ENCODE assay signal across 18 cellular contexts in the genomic region with DNA sequence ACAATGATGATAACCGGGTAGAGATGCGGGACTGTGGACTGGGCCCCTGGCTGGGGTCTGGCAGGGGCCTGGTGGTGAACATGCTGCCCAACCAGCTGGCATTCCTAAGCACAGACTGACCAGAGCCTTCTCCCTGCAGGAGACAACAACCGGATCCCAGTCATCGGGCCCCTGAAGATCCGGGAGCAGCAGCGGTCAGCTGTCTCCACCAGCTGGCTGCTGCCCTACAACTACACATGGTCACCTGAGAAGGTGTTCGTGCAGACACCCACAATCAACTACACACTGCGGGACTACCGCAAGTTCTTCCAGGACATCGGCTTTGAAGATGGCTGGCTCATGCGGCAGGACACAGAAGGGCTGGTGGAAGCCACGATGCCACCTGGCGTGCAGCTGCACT. TPM values are rescaled to one million over a fixed set of nuclear protein-coding genes. Genes with fewer than 3 reads are reported as not detected.
DNase-seq lines count a peak whose midpoint lies in the region; ATAC-seq and TF ChIP-seq lines count a peak whose summit lies in the region.
"Had no signal": no experiment of that assay in that cellular context is flagged by ENCODE, and none has a peak within 500 bp of the region (broad histone marks: within the 10 kb centered on the region; RNA-seq: fewer than 3 reads in every experiment).

No MANE protein-coding gene starts in this region.

- H4K20me1 ChIP-seq in GM23338 (replicated peaks; ENCODE audit: insufficient read depth) = no peaks in the 10 kb centered on the region; the same call in 1 of the 2 replicates

- TF ChIP-seq POLR2A in transverse colon (IDR thresholded peaks at IDR 0.05) = no peak

- H3K4me1 Mint-ChIP-seq in GM23338 = no peaks in the 10 kb centered on the region; the same call in 1 of the 3 replicates
- H3K4me1 Mint-ChIP-seq: endodermal cell had no signal

- peak overlapping the region in 9 of 10 donors; percentile 10 to 80 (median 70) for H3K27ac ChIP-seq in heart right ventricle
- peak overlapping the region; percentile 84 to 88 (median 88) for H3K27ac ChIP-seq in transverse colon
- H3K27ac ChIP-seq in GM23338 (ENCODE audit: low read depth) = no peak overlapping the region
- H3K27ac ChIP-seq: tibial nerve had no signal

- peak in 1 of 8 donors; percentile 2 for ATAC-seq in heart right ventricle
- no peak for ATAC-seq in GM23338
- ATAC-seq: activated CD8-positive, alpha-beta memory T cell treated with anti-CD3 and anti-CD28 coated beads, Interleukin-2, amount 10 ng/mL, durations not matched to agents 7 days and 5 days; naive thymus-derived CD8-positive, alpha-beta T cell; Panc1 had no signal

- no peaks in the 10 kb centered on the region; the same call in 2 of the 3 replicates for H3K36me3 Mint-ChIP-seq in GM23338 (ENCODE audit: low read depth)

- H2AFZ ChIP-seq in GM23338 = no peak overlapping the region

- H3K4me1 ChIP-seq in heart right ventricle = peaks cover 5 to 85% (median 33%) of the 10 kb centered on the region in 9 donors
- peaks cover 9 to 38% (median 25%) of the 10 kb centered on the region in 4 donors for H3K4me1 ChIP-seq in transverse colon
- H3K4me1 ChIP-seq in GM23338 (ENCODE audit: insufficient read depth) = no peaks in the 10 kb centered on the region

- H3F3A ChIP-seq in GM23338 (replicated peaks; ENCODE audit: low read depth) = 0 out of 2 replicates have a peak, but pooled peaks cover 3% of the 10 kb centered on the region

- H3K9me3 ChIP-seq in heart right ventricle = no peaks in the 10 kb centered on the region
- no peaks in the 10 kb centered on the region for H3K9me3 ChIP-seq in transverse colon
- H3K9me3 ChIP-seq: tibial nerve had no signal

- no peaks in the 10 kb centered on the region for H3K9me2 ChIP-seq in GM23338 (ENCODE audit: insufficient read depth)

- DNase-seq in heart right ventricle (no peak), cardiac septum (ENCODE audit: low spot score) (no peak), myocyte (ENCODE audit: low read depth) (peak; percentile 28), transverse colon (no peak), GM23338 (ENCODE audit: low spot score) (no peak)
- DNase-seq in activated T-cell treated with anti-CD3 and anti-CD28 coated beads, Interleukin-2, amount 50 U/mL, for 48 hours = no peak
- DNase-seq: activated CD8-positive, alpha-beta memory T cell treated with anti-CD3 and anti-CD28 coated beads, Interleukin-2, amount 10 ng/mL, durations not matched to agents 7 days and 5 days; DMS153; endodermal cell; HCEC 1CT; naive thymus-derived CD8-positive, alpha-beta T cell; NCI-H1694 treated with DMSO at 0.1 percent for 48 hours; NCI-H2227 treated with DMSO at 0.1 percent for 48 hours; stimulated activated CD8-positive, alpha-beta memory T cell treated with anti-CD3 and anti-CD28 coated beads, Interleukin-4, amount 100 ng/mL, for 48 hours had no signal

- H3K9me3 Mint-ChIP-seq in GM23338 = no peaks in the 10 kb centered on the region
- H3K9me3 Mint-ChIP-seq: activated T-helper 2 cell treated with anti-CD3 and anti-CD28 coated beads, Interferon-gamma antibody, Interleukin-2, Interleukin-4, amounts not matched to agents 10 μg/mL and 5 μg/mL and 100 μg/mL, durations not matched to agents 14 hours and 24 hours and 36 hours; endodermal cell; naive thymus-derived CD8-positive, alpha-beta T cell had no signal

- H3K4me2 ChIP-seq in GM23338 = no peak overlapping the region
- H3K4me2 ChIP-seq: smooth muscle cell had no signal

- TF ChIP-seq CTCF in heart right ventricle (IDR thresholded peaks at IDR 0.05) (no peak), transverse colon (IDR thresholded peaks at IDR 0.05) (no peak), GM23338 (conservative IDR thresholded peaks at IDR 0.05; ENCODE audit: low read depth in 2 of 2) (no peak)

- H3K79me2 ChIP-seq in GM23338 (replicated peaks; ENCODE audit: insufficient read depth) = no peaks in the 10 kb centered on the region

- TF ChIP-seq EP300 in transverse colon (IDR thresholded peaks at IDR 0.05; ENCODE audit: low read depth) = no peak

- H3K36me3 ChIP-seq in heart right ventricle = peaks cover 0 to 69% (median 30%) of the 10 kb centered on the region in 9 donors
- H3K36me3 ChIP-seq in transverse colon = peaks cover 0 to 23% (median 5%) of the 10 kb centered on the region in 4 donors
- no peaks in the 10 kb centered on the region for H3K36me3 ChIP-seq in GM23338 (ENCODE audit: insufficient read depth)

- no peaks in the 10 kb centered on the region for H3K27me3 ChIP-seq in heart right ventricle
- no peaks in the 10 kb centered on the region for H3K27me3 ChIP-seq in transverse colon
- H3K27me3 ChIP-seq in GM23338 (ENCODE audit: insufficient read depth) = no peaks in the 10 kb centered on the region
- H3K27me3 ChIP-seq: tibial nerve had no signal

- no peak overlapping the region for H3K4me3 Mint-ChIP-seq in GM23338
- H3K4me3 Mint-ChIP-seq: activated CD8-positive, alpha-beta memory T cell treated with anti-CD3 and anti-CD28 coated beads, Interleukin-2, amount 10 ng/mL, durations not matched to agents 7 days and 5 days; endodermal cell had no signal

- H3K27me3 Mint-ChIP-seq in GM23338 (ENCODE audit: insufficient read depth, low read depth, poor library complexity) = peaks cover 19% of the 10 kb centered on the region
- H3K27me3 Mint-ChIP-seq: activated CD8-positive, alpha-beta memory T cell treated with anti-CD3 and anti-CD28 coated beads, Interleukin-2, amount 10 ng/mL, durations not matched to agents 7 days and 5 days; naive thymus-derived CD8-positive, alpha-beta T cell had no signal

- no peak overlapping the region for H3K4me3 ChIP-seq in heart right ventricle
- H3K4me3 ChIP-seq in transverse colon = no peak overlapping the region
- no peak overlapping the region for H3K4me3 ChIP-seq in GM23338
- H3K4me3 ChIP-seq: smooth muscle cell, tibial nerve had no signal

- H3K27ac Mint-ChIP-seq in GM23338 = no peak overlapping the region
- H3K27ac Mint-ChIP-seq: activated CD8-positive, alpha-beta memory T cell treated with anti-CD3 and anti-CD28 coated beads, Interleukin-2, amount 10 ng/mL, durations not matched to agents 7 days and 5 days; activated T-helper 2 cell treated with anti-CD3 and anti-CD28 coated beads, Interferon-gamma antibody, Interleukin-2, Interleukin-4, amounts not matched to agents 10 μg/mL and 5 μg/mL and 100 μg/mL, durations not matched to agents 14 hours and 24 hours and 36 hours; endodermal cell had no signal

- in situ Hi-C loops in transverse colon (cut with MboI; ENCODE audit: low pct_ligation_motif_present in 1 of 4, low pct_unique_long_range_greater_than_20kb in 1 of 4, low sequenced_read_pairs in 3 of 4) = loop anchor here in 3 of 4 donors (5.0 to 10.0 kb wide), 2 partner anchors 66 to 73 kb away; no protein-coding TSS in a partner anchor

- intact Hi-C loops in heart right ventricle (cut with DNase I) = loop anchor here in 1 of 10 donors (10.0 kb wide), 1 partner anchor 256 kb away; no protein-coding TSS in a partner anchor
- intact Hi-C loops in cardiac septum (cut with DNase I) = no loop called here
- intact Hi-C loops in transverse colon (cut with DNase I; ENCODE audit: low total_unique reads) = no loop called here

- 82 to 85% methylated on average over 13 of the region's 13 CpGs for WGBS in heart right ventricle, 2 donors
- WGBS in transverse colon (ENCODE audit: low coverage in 1 of 2), 2 donors = 92 to 95% methylated on average over 2 to 7 of the region's 13 CpGs

TF ChIP-seq in GM23338, 12 proteins besides CTCF, POLR2A, EP300 and RAD21 (continues in another document):
- TF ChIP-seq EZH2phosphoT487 (IDR thresholded peaks at IDR 0.05; ENCODE audit: unreplicated experiment) = no peak

RNA-seq across cellular contexts. Expression of gene SLC7A6, which starts 5.3 kb away (rescaled TPM):
- total RNA-seq in heart right ventricle = 10 to 100 TPM; 28.4 to 59.2 (median 42.4) TPM
- polyA plus RNA-seq in heart right ventricle = 10 to 100 TPM; 22.6 to 85.6 TPM
- total RNA-seq in cardiac septum = 42.4 TPM
- 28.0 and 36.4 TPM in 2 replicates for total RNA-seq in myocyte
- 24.6 TPM for polyA plus RNA-seq in myocyte (2012)
- total RNA-seq in transverse colon = 100 to 1,000 TPM in 1 of 4 donors, 10 to 100 TPM in 3; 20.6 to 145 (median 31.4) TPM
- total RNA-seq in GM23338 (2014; rRNA removed; shearing (Covaris generic)) = 19.7 and 30.9 TPM in 2 replicates
- 15.0 and 16.6 TPM in 2 replicates for polyA plus RNA-seq in GM23338 (2016; fragmentation: Nextera tagmentation; extraction: Ambion mirVana)

RNA-seq across cellular contexts. Expression of gene PLA2G15, which starts 13.8 kb away (rescaled TPM):
- total RNA-seq in heart right ventricle = 10 to 100 TPM; 31.0 to 62.1 (median 44.0) TPM
- 10 to 100 TPM; 33.1 to 33.7 TPM for polyA plus RNA-seq in heart right ventricle
- 46.7 TPM for total RNA-seq in cardiac septum
- 127 and 180 TPM in 2 replicates for total RNA-seq in myocyte
- 72.6 TPM for polyA plus RNA-seq in myocyte (2012)
- 10 to 100 TPM in 3 of 4 donors, 1 to 10 TPM in 1; 9.6 to 18.2 (median 15.0) TPM for total RNA-seq in transverse colon
- total RNA-seq in GM23338 (2014; rRNA removed; shearing (Covaris generic)) = 14.8 and 14.9 TPM in 2 replicates
- 3.1 TPM in 2 replicates for polyA plus RNA-seq in GM23338 (2016; fragmentation: Nextera tagmentation; extraction: Ambion mirVana)

RNA-seq across cellular contexts. Expression of gene ESRP2, which starts 23.1 kb away (rescaled TPM):
- total RNA-seq in heart right ventricle (1 to 10 TPM in 1 of 10 donors, under 1 TPM in 9; 0.07 to 1.0 (median 0.44) TPM), cardiac septum (not detected), myocyte (0.11 TPM in 1 of 2 replicates, not detected in the other), transverse colon (10 to 100 TPM; 61.3 to 87.5 (median 77.2) TPM)
- polyA plus RNA-seq in heart right ventricle (under 1 TPM; 0.25 to 0.66 TPM), GM23338 (2016; fragmentation: Nextera tagmentation; extraction: Ambion mirVana) (16.2 TPM in 2 replicates)
- polyA plus RNA-seq in myocyte (2012) = 0.35 TPM
- 42.7 and 44.0 TPM in 2 replicates for total RNA-seq in GM23338 (2014; rRNA removed; shearing (Covaris generic))
- total RNA-seq: activated CD8-positive, alpha-beta memory T cell treated with anti-CD3 and anti-CD28 coated beads, Interleukin-2, amount 10 ng/mL, durations not matched to agents 7 days and 5 days had no signal

RNA-seq across cellular contexts. Expression of gene SLC7A6OS, which starts 51.7 kb away (rescaled TPM):
- 10 to 100 TPM in 9 of 10 donors, 1 to 10 TPM in 1; 9.9 to 14.4 (median 12.8) TPM for total RNA-seq in heart right ventricle
- 1 to 10 TPM; 7.3 to 9.6 TPM for polyA plus RNA-seq in heart right ventricle
- 14.5 TPM for total RNA-seq in cardiac septum
- total RNA-seq in myocyte = 19.3 and 21.3 TPM in 2 replicates
- polyA plus RNA-seq in myocyte (2012) = 12.5 TPM
- 10 to 100 TPM in 3 of 4 donors, 1 to 10 TPM in 1; 7.8 to 49.0 (median 15.3) TPM for total RNA-seq in transverse colon
- total RNA-seq in GM23338 (2014; rRNA removed; shearing (Covaris generic)) = 16.4 and 16.5 TPM in 2 replicates
- 13.8 and 17.9 TPM in 2 replicates for polyA plus RNA-seq in GM23338 (2016; fragmentation: Nextera tagmentation; extraction: Ambion mirVana)

RNA-seq across cellular contexts. Expression of gene PRMT7, which starts 51.8 kb away (rescaled TPM):
- total RNA-seq in heart right ventricle = 10 to 100 TPM; 22.0 to 39.2 (median 30.7) TPM
- 10 to 100 TPM; 18.1 to 57.8 TPM for polyA plus RNA-seq in heart right ventricle
- total RNA-seq in cardiac septum = 24.2 TPM
- total RNA-seq in myocyte = 48.9 and 59.6 TPM in 2 replicates
- 44.8 TPM for polyA plus RNA-seq in myocyte (2012)
- total RNA-seq in transverse colon = 100 to 1,000 TPM in 1 of 4 donors, 10 to 100 TPM in 3; 20.6 to 115 (median 38.5) TPM
- 61.9 and 65.3 TPM in 2 replicates for total RNA-seq in GM23338 (2014; rRNA removed; shearing (Covaris generic))
- polyA plus RNA-seq in GM23338 (2016; fragmentation: Nextera tagmentation; extraction: Ambion mirVana) = 20.2 TPM in 2 replicates

Comparison
In these comparisons a context has a peak if more than half of its experiments do, and no peak if none do; other contexts are left out.
1. RNA of gene ESRP2, which starts 23.1 kb away (total RNA-seq): 61.3 to 87.5 TPM in transverse colon and 42.7 to 44.0 TPM in GM23338; 0.07 to 1.0 TPM in heart right ventricle, 0.11 TPM in myocyte and not detected in cardiac septum (single experiment); every median in the first group is over 10 times any median in the second.